9 cellular contexts compared by ENCODE assay signal in genomic region chr15:58221591-58222241, GRCh38.
DNase-seq lines count a peak whose midpoint lies in the region; ATAC-seq, FAIRE-seq and TF ChIP-seq lines count a peak whose summit lies in the region.
"Had no signal": no experiment of that assay in that cellular context is flagged by ENCODE, and none has a peak within 500 bp of the region (broad histone marks: within the 10 kb centered on the region; RNA-seq: fewer than 3 reads in every experiment).

No MANE protein-coding gene starts in this region.

- H3K27me3 Mint-ChIP-seq in natural killer cell (ENCODE audit: low read depth in 2 of 2), result peaks cover 8 to 10% of the 10 kb centered on the region in 2 donors

- H3K27ac ChIP-seq in adrenal gland, result no peak overlapping the region

- no peaks in the 10 kb centered on the region for H3K27me3 ChIP-seq in adrenal gland

- no peak for FAIRE-seq in D721Med (lab: Jason Lieb, UNC)

- H3K4me1 ChIP-seq in adrenal gland (replicated peaks in 1 of 2), result no peaks in the 10 kb centered on the region

- H3K36me3 ChIP-seq in adrenal gland (replicated peaks in 1 of 2), result no peaks in the 10 kb centered on the region

- no peak overlapping the region for H3K4me3 ChIP-seq in adrenal gland

- H3K4me1 Mint-ChIP-seq in natural killer cell, result no peaks in the 10 kb centered on the region

- no peak overlapping the region for H3K27ac Mint-ChIP-seq in natural killer cell

- WGBS in adrenal gland, 4 donors, result 16 to 49% (median 26%) methylated on average over 3 of the region's 3 CpGs

- intact Hi-C loops in adrenal gland (cut with DNase I), result loop anchor here in 1 of 2 donors (10.0 kb wide), 1 partner anchor 543 kb away; no protein-coding TSS in a partner anchor
- intact Hi-C loops in natural killer cell (cut with micrococcal nuclease), result no loop called here

- H3K4me3 Mint-ChIP-seq in natural killer cell, result no peak overlapping the region
- H3K4me3 Mint-ChIP-seq: central memory CD8-positive, alpha-beta T cell had no signal

- H3K36me3 Mint-ChIP-seq in natural killer cell, result no peaks in the 10 kb centered on the region

- DNase-seq in D721Med (ENCODE audit: insufficient read length, low spot score) (no peak), HT-29 (ENCODE audit: low spot score) (peak; percentile 54), adrenal gland (peak; percentile 38 to 72 (median 65)), lung microvascular endothelial cell (ENCODE audit: low read depth in 2 of 2) (peak; percentile 40 to 67), natural killer cell (no peak), NCI-H2081 (lab: John Stamatoyannopoulos, UW) (no peak)

- no peaks in the 10 kb centered on the region for H3K9me3 Mint-ChIP-seq in natural killer cell
- H3K9me3 Mint-ChIP-seq: central memory CD8-positive, alpha-beta T cell had no signal

- ATAC-seq in GM21723 (IDR thresholded peaks at IDR 0.05; ENCODE audit: unreplicated experiment) (no peak), GM18498 (IDR thresholded peaks at IDR 0.05; ENCODE audit: unreplicated experiment) (no peak), natural killer cell (no peak)

- no peak for TF ChIP-seq POLR2A in adrenal gland (IDR thresholded peaks at IDR 0.05)

- TF ChIP-seq CTCF in D721Med (IDR thresholded peaks at IDR 0.05; ENCODE audit: insufficient read depth, missing control alignments), result peak; percentile 30
- peak; percentile 9 to 52 (median 50) for TF ChIP-seq CTCF in adrenal gland (IDR thresholded peaks at IDR 0.05)
- no peak for TF ChIP-seq CTCF in natural killer cell (IDR thresholded peaks at IDR 0.05)

- H3K9me3 ChIP-seq in adrenal gland (replicated peaks in 1 of 3), result no peaks in the 10 kb centered on the region

Comparison
In these comparisons a context has a peak if more than half of its experiments do, and no peak if none do; other contexts are left out.
1. DNase-seq: peak in HT-29 (single experiment), adrenal gland (7 of 7) and lung microvascular endothelial cell (2 of 2); none in D721Med (single experiment), natural killer cell (single experiment) and NCI-H2081 (0 of 2).